In genomic region chr18:9849407-9849961, GRCh38 we compare ENCODE assay signal across 1 cellular context.
TF ChIP-seq lines count a peak whose summit lies in the region.

No MANE protein-coding gene starts in this region.

TF ChIP-seq in HepG2, 621 proteins besides CTCF, POLR2A, EP300 and RAD21:
- no peak for TF ChIP-seq FOSL2 (CRISPR knock-in tag; IDR thresholded peaks at IDR 0.05)
- no peak for TF ChIP-seq TFAP4 (IDR thresholded peaks at IDR 0.05; ENCODE audit: borderline replicate concordance, low read depth)
- no peak for TF ChIP-seq NR2F2 (IDR thresholded peaks at IDR 0.05; ENCODE audit: borderline replicate concordance, low read depth)
- TF ChIP-seq ZNF512B (CRISPR knock-in tag; IDR thresholded peaks at IDR 0.05; ENCODE audit: borderline replicate concordance), result no peak
- no peak for TF ChIP-seq ASH2L (IDR thresholded peaks at IDR 0.05; ENCODE audit: insufficient read length, low read depth, low read length)
- TF ChIP-seq ZNF33B (CRISPR knock-in tag; IDR thresholded peaks at IDR 0.05), result no peak
- no peak for TF ChIP-seq JUND (CRISPR knock-in tag; IDR thresholded peaks at IDR 0.05)
- no peak for TF ChIP-seq SP4 (CRISPR knock-in tag; IDR thresholded peaks at IDR 0.05)
- TF ChIP-seq ZFYVE20 (CRISPR knock-in tag; IDR thresholded peaks at IDR 0.05; ENCODE audit: borderline replicate concordance, low read depth), result no peak
- no peak for TF ChIP-seq NFE2L2 (IDR thresholded peaks at IDR 0.05; ENCODE audit: low read length)
- TF ChIP-seq ZNF430 (CRISPR knock-in tag; IDR thresholded peaks at IDR 0.05), result no peak
